ENCODE assay signal across 13 cellular contexts in the genomic region with DNA sequence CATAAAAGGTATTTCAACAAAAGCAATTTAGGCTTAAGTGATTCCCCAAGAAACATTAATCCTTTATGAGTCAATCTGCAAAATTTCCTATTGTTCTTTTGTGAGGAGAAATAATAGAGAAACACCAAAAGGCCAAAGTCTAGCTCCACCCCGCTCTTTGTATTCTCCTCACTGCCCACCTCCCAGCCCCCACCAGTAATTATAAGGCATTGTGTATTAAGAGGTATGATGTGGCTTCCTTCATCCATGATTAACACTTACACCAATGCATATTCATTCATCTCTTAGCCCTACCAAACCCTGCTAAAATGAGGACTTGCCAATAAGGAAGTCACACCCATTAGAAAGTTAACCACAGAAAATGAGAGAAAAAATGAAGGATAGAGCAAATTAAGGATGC.
"Had no signal": no experiment of that assay in that cellular context is flagged by ENCODE, and none has a peak within 500 bp of the region (broad histone marks: within the 10 kb centered on the region; RNA-seq: fewer than 3 reads in every experiment).

No MANE protein-coding gene starts in this region.

- H3K9me3 Mint-ChIP-seq: activated naive CD4-positive, alpha-beta T cell treated with anti-CD3 and anti-CD28 coated beads for 36 hours; naive thymus-derived CD8-positive, alpha-beta T cell had no signal

- H3K36me3 Mint-ChIP-seq: naive thymus-derived CD8-positive, alpha-beta T cell had no signal

- H3K27me3 Mint-ChIP-seq: naive thymus-derived CD8-positive, alpha-beta T cell had no signal

- H3K27ac Mint-ChIP-seq: activated naive CD4-positive, alpha-beta T cell treated with anti-CD3 and anti-CD28 coated beads for 36 hours; naive thymus-derived CD8-positive, alpha-beta T cell had no signal

- H3K27me3 ChIP-seq: adrenal gland, brain microvascular endothelial cell, esophagus muscularis mucosa, upper lobe of left lung had no signal

- DNase-seq: activated CD4-positive, alpha-beta T cell treated with anti-CD3 and anti-CD28 coated beads for 48 hours; activated naive CD4-positive, alpha-beta T cell treated with anti-CD3 and anti-CD28 coated beads for 36 hours; adrenal gland; brain microvascular endothelial cell; cerebellar nuclear complex; mucosa of descending colon; naive thymus-derived CD8-positive, alpha-beta T cell; stimulated activated CD4-positive, alpha-beta T cell treated with anti-CD3 and anti-CD28 coated beads, Interleukin-4, amount 100 ng/mL, for 1 hour; stimulated activated CD8-positive, alpha-beta memory T cell treated with anti-CD3 and anti-CD28 coated beads, Interleukin-4, amount 100 ng/mL, for 48 hours; stimulated activated naive CD8-positive, alpha-beta T cell treated with anti-CD3 and anti-CD28 coated beads, Interleukin-15, Interleukin-2, amounts not matched to agents 100 U/mL and 50 U/mL, for 24 hours; T-helper 9 cell; upper lobe of left lung had no signal

- ATAC-seq: mucosa of descending colon; naive thymus-derived CD8-positive, alpha-beta T cell; stimulated activated naive CD8-positive, alpha-beta T cell treated with anti-CD3 and anti-CD28 coated beads, Interleukin-15, Interleukin-2, amounts not matched to agents 100 U/mL and 50 U/mL, for 24 hours had no signal

- H3K4me3 ChIP-seq: adrenal gland, esophagus muscularis mucosa, mucosa of descending colon, upper lobe of left lung had no signal

- H3K9me3 ChIP-seq: adrenal gland, esophagus muscularis mucosa, mucosa of descending colon, upper lobe of left lung had no signal

- H3K4me3 Mint-ChIP-seq: activated naive CD4-positive, alpha-beta T cell treated with anti-CD3 and anti-CD28 coated beads for 36 hours; naive thymus-derived CD8-positive, alpha-beta T cell had no signal

- H3K27ac ChIP-seq: adrenal gland, brain microvascular endothelial cell, esophagus muscularis mucosa had no signal

- H3K36me3 ChIP-seq: adrenal gland, brain microvascular endothelial cell, esophagus muscularis mucosa, upper lobe of left lung had no signal
